ENCODE assay signal across 1 cellular context in the genomic region with DNA sequence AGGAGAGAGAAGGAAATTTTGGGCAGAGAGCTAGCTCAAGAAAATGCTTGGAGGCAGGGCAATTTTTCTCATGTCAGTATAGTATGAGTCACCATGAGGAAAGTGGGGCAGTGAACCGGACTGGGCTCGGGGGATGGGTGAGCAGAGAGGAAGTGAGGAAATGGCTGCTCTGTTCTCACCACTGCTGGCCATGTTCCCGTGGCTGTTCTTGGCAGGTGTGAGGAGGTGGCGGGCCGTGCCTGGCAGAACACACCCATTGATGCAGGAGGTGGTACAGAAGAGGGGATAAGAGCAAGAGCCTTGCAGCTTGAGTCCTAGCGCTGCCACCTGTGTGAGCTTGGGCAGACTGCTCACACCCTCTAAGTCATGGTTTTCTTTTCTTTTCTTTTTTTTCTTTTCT.
TF ChIP-seq lines count a peak whose summit lies in the region.

No MANE protein-coding gene starts in this region.

TF ChIP-seq in K562, 482 proteins besides CTCF, POLR2A, EP300 and RAD21 (continued from another document and continues in another):
- TF ChIP-seq, protein P1, sequence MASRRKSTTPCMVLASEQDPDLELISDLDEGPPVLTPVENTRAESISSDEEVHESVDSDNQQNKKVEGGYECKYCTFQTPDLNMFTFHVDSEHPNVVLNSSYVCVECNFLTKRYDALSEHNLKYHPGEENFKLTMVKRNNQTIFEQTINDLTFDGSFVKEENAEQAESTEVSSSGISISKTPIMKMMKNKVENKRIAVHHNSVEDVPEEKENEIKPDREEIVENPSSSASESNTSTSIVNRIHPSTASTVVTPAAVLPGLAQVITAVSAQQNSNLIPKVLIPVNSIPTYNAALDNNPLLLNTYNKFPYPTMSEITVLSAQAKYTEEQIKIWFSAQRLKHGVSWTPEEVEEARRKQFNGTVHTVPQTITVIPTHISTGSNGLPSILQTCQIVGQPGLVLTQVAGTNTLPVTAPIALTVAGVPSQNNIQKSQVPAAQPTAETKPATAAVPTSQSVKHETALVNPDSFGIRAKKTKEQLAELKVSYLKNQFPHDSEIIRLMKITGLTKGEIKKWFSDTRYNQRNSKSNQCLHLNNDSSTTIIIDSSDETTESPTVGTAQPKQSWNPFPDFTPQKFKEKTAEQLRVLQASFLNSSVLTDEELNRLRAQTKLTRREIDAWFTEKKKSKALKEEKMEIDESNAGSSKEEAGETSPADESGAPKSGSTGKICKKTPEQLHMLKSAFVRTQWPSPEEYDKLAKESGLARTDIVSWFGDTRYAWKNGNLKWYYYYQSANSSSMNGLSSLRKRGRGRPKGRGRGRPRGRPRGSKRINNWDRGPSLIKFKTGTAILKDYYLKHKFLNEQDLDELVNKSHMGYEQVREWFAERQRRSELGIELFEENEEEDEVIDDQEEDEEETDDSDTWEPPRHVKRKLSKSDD (conservative IDR thresholded peaks at IDR 0.05; ENCODE audit: low read length): no peak
- TF ChIP-seq RCOR1 (IDR thresholded peaks at IDR 0.05; ENCODE audit: borderline replicate concordance in 1 of 2, low read depth in 2 of 2, low read length in 2 of 2) (peak in 1 of 2 experiments; percentile 62; a peak in 1 of 4 replicates), MCM5 (IDR thresholded peaks at IDR 0.05; ENCODE audit: low read depth) (no peak), ETV5 (CRISPR knock-in tag; IDR thresholded peaks at IDR 0.05; ENCODE audit: low read depth) (no peak), PHTF2 (CRISPR knock-in tag; IDR thresholded peaks at IDR 0.05) (no peak), EZH2 (IDR thresholded peaks at IDR 0.05; ENCODE audit: borderline replicate concordance, low read depth, low read length) (no peak), HIVEP1 (CRISPR knock-in tag; IDR thresholded peaks at IDR 0.05) (no peak), PCBP1 (IDR thresholded peaks at IDR 0.05; ENCODE audit: low read depth, low read length, poor library complexity, severe bottlenecking) (no peak), HDAC3 (IDR thresholded peaks at IDR 0.05; ENCODE audit: borderline replicate concordance, partially characterized antibody) (no peak), RBM17 (IDR thresholded peaks at IDR 0.05; ENCODE audit: borderline replicate concordance, low read depth, low read length) (no peak), ZNF75A (CRISPR knock-in tag; IDR thresholded peaks at IDR 0.05) (no peak), RBM39 (optimal IDR thresholded peaks at IDR 0.05; ENCODE audit: low read depth, low read length) (no peak), ARHGAP35 (IDR thresholded peaks at IDR 0.05; ENCODE audit: partially characterized antibody) (no peak), FOSL1 (tag; conservative IDR thresholded peaks at IDR 0.05) (peak; percentile 94), YBX1 (IDR thresholded peaks at IDR 0.05) (no peak), ZNF696 (CRISPR knock-in tag; conservative IDR thresholded peaks at IDR 0.05) (no peak), ZNF76 (CRISPR knock-in tag; IDR thresholded peaks at IDR 0.05; ENCODE audit: borderline replicate concordance) (0 out of 2 replicates have a peak, but pooled peaks have one; percentile 53), ZNF347 (CRISPR knock-in tag; IDR thresholded peaks at IDR 0.05; ENCODE audit: low read depth) (no peak), LEF1 (IDR thresholded peaks at IDR 0.05) (peak; percentile 76), HNRNPUL1 (IDR thresholded peaks at IDR 0.05; ENCODE audit: low read length) (no peak), ZNF324 (CRISPR knock-in tag; IDR thresholded peaks at IDR 0.05) (no peak; the same call in 1 of the 2 replicates), TRIM28 (IDR thresholded peaks at IDR 0.05) (no peak), TBP (optimal IDR thresholded peaks at IDR 0.05; ENCODE audit: low read depth, low read length) (peak; percentile 14), CCAR2 (IDR thresholded peaks at IDR 0.05; ENCODE audit: low read depth, low read length) (no peak), FOXA3 (CRISPR knock-in tag; conservative IDR thresholded peaks at IDR 0.05 in 1 of 2, IDR thresholded peaks at IDR 0.05 in 1 of 2) (no peak), SMARCE1 (IDR thresholded peaks at IDR 0.05) (0 out of 2 replicates have a peak, but pooled peaks have one; percentile 62), SNIP1 (IDR thresholded peaks at IDR 0.05; ENCODE audit: low read depth) (no peak), ARID1B (IDR thresholded peaks at IDR 0.05) (peak; percentile 63), POLR3A (IDR thresholded peaks at IDR 0.05; ENCODE audit: borderline replicate concordance, extremely low read depth, insufficient read depth, insufficient read length) (no peak)
- TF ChIP-seq, protein P2, sequence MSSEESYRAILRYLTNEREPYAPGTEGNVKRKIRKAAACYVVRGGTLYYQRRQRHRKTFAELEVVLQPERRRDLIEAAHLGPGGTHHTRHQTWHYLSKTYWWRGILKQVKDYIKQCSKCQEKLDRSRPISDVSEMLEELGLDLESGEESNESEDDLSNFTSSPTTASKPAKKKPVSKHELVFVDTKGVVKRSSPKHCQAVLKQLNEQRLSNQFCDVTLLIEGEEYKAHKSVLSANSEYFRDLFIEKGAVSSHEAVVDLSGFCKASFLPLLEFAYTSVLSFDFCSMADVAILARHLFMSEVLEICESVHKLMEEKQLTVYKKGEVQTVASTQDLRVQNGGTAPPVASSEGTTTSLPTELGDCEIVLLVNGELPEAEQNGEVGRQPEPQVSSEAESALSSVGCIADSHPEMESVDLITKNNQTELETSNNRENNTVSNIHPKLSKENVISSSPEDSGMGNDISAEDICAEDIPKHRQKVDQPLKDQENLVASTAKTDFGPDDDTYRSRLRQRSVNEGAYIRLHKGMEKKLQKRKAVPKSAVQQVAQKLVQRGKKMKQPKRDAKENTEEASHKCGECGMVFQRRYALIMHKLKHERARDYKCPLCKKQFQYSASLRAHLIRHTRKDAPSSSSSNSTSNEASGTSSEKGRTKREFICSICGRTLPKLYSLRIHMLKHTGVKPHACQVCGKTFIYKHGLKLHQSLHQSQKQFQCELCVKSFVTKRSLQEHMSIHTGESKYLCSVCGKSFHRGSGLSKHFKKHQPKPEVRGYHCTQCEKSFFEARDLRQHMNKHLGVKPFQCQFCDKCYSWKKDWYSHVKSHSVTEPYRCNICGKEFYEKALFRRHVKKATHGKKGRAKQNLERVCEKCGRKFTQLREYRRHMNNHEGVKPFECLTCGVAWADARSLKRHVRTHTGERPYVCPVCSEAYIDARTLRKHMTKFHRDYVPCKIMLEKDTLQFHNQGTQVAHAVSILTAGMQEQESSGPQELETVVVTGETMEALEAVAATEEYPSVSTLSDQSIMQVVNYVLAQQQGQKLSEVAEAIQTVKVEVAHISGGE (CRISPR knock-in tag; IDR thresholded peaks at IDR 0.05): no peak; a peak in 1 of 6 replicates
- TF ChIP-seq, protein P3, sequence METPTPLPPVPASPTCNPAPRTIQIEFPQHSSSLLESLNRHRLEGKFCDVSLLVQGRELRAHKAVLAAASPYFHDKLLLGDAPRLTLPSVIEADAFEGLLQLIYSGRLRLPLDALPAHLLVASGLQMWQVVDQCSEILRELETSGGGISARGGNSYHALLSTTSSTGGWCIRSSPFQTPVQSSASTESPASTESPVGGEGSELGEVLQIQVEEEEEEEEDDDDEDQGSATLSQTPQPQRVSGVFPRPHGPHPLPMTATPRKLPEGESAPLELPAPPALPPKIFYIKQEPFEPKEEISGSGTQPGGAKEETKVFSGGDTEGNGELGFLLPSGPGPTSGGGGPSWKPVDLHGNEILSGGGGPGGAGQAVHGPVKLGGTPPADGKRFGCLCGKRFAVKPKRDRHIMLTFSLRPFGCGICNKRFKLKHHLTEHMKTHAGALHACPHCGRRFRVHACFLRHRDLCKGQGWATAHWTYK (CRISPR knock-in tag; IDR thresholded peaks at IDR 0.05): peak; percentile 36; the same call in 1 of the 2 replicates
- TF ChIP-seq, protein P4, sequence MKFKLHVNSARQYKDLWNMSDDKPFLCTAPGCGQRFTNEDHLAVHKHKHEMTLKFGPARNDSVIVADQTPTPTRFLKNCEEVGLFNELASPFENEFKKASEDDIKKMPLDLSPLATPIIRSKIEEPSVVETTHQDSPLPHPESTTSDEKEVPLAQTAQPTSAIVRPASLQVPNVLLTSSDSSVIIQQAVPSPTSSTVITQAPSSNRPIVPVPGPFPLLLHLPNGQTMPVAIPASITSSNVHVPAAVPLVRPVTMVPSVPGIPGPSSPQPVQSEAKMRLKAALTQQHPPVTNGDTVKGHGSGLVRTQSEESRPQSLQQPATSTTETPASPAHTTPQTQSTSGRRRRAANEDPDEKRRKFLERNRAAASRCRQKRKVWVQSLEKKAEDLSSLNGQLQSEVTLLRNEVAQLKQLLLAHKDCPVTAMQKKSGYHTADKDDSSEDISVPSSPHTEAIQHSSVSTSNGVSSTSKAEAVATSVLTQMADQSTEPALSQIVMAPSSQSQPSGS (CRISPR knock-in tag; IDR thresholded peaks at IDR 0.05): no peak
- TF ChIP-seq, protein P5, sequence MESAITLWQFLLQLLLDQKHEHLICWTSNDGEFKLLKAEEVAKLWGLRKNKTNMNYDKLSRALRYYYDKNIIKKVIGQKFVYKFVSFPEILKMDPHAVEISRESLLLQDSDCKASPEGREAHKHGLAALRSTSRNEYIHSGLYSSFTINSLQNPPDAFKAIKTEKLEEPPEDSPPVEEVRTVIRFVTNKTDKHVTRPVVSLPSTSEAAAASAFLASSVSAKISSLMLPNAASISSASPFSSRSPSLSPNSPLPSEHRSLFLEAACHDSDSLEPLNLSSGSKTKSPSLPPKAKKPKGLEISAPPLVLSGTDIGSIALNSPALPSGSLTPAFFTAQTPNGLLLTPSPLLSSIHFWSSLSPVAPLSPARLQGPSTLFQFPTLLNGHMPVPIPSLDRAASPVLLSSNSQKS (CRISPR knock-in tag; IDR thresholded peaks at IDR 0.05): no peak
- TF ChIP-seq, protein P6, sequence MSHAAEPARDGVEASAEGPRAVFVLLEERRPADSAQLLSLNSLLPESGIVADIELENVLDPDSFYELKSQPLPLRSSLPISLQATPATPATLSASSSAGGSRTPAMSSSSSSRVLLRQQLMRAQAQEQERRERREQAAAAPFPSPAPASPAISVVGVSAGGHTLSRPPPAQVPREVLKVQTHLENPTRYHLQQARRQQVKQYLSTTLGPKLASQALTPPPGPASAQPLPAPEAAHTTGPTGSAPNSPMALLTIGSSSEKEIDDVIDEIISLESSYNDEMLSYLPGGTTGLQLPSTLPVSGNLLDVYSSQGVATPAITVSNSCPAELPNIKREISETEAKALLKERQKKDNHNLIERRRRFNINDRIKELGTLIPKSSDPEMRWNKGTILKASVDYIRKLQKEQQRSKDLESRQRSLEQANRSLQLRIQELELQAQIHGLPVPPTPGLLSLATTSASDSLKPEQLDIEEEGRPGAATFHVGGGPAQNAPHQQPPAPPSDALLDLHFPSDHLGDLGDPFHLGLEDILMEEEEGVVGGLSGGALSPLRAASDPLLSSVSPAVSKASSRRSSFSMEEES (CRISPR knock-in tag; IDR thresholded peaks at IDR 0.05): no peak
- TF ChIP-seq, protein P7, sequence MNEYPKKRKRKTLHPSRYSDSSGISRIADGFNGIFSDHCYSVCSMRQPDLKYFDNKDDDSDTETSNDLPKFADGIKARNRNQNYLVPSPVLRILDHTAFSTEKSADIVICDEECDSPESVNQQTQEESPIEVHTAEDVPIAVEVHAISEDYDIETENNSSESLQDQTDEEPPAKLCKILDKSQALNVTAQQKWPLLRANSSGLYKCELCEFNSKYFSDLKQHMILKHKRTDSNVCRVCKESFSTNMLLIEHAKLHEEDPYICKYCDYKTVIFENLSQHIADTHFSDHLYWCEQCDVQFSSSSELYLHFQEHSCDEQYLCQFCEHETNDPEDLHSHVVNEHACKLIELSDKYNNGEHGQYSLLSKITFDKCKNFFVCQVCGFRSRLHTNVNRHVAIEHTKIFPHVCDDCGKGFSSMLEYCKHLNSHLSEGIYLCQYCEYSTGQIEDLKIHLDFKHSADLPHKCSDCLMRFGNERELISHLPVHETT (CRISPR knock-in tag; conservative IDR thresholded peaks at IDR 0.05 in 1 of 2, IDR thresholded peaks at IDR 0.05 in 1 of 2): peak in 1 of 2 experiments; percentile 72; a peak in 1 of 4 replicates
- TF ChIP-seq, protein P8, sequence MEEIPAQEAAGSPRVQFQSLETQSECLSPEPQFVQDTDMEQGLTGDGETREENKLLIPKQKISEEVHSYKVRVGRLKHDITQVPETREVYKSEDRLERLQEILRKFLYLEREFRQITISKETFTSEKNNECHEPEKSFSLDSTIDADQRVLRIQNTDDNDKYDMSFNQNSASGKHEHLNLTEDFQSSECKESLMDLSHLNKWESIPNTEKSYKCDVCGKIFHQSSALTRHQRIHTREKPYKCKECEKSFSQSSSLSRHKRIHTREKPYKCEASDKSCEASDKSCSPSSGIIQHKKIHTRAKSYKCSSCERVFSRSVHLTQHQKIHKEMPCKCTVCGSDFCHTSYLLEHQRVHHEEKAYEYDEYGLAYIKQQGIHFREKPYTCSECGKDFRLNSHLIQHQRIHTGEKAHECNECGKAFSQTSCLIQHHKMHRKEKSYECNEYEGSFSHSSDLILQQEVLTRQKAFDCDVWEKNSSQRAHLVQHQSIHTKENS (CRISPR knock-in tag; IDR thresholded peaks at IDR 0.05): no peak
- TF ChIP-seq, protein P9, sequence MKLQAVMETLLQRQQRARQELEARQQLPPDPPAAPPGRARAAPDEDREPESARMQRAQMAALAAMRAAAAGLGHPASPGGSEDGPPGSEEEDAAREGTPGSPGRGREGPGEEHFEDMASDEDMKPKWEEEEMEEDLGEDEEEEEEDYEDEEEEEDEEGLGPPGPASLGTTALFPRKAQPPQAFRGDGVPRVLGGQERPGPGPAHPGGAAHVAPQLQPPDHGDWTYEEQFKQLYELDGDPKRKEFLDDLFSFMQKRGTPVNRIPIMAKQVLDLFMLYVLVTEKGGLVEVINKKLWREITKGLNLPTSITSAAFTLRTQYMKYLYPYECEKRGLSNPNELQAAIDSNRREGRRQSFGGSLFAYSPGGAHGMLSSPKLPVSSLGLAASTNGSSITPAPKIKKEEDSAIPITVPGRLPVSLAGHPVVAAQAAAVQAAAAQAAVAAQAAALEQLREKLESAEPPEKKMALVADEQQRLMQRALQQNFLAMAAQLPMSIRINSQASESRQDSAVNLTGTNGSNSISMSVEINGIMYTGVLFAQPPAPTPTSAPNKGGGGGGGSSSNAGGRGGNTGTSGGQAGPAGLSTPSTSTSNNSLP (IDR thresholded peaks at IDR 0.05; ENCODE audit: borderline replicate concordance, low read depth, low read length): no peak
- TF ChIP-seq, protein P10, sequence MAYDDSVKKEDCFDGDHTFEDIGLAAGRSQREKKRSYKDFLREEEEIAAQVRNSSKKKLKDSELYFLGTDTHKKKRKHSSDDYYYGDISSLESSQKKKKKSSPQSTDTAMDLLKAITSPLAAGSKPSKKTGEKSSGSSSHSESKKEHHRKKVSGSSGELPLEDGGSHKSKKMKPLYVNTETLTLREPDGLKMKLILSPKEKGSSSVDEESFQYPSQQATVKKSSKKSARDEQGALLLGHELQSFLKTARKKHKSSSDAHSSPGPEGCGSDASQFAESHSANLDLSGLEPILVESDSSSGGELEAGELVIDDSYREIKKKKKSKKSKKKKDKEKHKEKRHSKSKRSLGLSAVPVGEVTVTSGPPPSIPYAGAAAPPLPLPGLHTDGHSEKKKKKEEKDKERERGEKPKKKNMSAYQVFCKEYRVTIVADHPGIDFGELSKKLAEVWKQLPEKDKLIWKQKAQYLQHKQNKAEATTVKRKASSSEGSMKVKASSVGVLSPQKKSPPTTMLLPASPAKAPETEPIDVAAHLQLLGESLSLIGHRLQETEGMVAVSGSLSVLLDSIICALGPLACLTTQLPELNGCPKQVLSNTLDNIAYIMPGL (CRISPR knock-in tag; IDR thresholded peaks at IDR 0.05): no peak
- TF ChIP-seq, protein P11, sequence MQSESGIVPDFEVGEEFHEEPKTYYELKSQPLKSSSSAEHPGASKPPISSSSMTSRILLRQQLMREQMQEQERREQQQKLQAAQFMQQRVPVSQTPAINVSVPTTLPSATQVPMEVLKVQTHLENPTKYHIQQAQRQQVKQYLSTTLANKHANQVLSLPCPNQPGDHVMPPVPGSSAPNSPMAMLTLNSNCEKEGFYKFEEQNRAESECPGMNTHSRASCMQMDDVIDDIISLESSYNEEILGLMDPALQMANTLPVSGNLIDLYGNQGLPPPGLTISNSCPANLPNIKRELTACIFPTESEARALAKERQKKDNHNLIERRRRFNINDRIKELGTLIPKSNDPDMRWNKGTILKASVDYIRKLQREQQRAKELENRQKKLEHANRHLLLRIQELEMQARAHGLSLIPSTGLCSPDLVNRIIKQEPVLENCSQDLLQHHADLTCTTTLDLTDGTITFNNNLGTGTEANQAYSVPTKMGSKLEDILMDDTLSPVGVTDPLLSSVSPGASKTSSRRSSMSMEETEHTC (IDR thresholded peaks at IDR 0.05): no peak
